ENCODE assay signal across 13 cellular contexts in the genomic region with DNA sequence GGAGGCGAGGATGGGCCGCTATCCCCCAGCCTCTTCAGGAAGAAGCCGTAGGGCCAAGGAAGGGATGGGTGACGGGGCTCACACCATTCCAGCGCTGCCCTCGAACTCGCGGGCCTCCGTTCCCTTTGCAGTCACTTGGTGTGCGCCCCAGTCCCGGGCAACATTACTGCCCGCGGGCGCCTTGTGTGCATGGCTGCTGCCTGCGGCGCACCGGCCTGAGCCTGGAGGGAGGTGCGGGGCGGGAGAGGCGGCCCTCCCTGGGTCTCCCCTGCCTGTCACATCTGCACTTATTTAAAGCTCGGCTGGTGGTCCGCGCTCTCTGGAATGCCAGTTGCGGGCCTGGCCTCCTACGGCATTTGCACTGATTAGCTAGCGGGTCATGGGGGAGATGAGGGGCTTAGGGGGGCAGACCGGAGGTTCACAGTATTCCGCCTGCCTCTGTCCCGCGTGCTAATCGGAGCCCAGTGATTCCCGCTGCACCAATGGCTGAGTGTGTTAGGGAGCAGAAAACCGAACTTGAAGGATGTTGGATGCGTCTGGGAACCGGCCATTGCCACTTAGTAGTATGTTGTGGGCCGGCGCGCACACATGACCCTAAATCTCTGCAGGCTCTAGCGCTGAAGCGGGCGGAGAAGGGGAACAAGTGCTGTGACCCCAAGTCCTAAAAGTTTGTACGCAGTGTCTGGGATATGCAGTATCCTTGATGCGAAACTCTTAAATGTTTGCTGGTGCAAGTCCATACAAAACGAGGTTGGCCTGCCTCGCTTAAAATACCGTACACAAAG.
A peak's percentile ranks its signal among the peaks of the same experiment; 100 is the strongest.
DNase-seq lines count a peak whose midpoint lies in the region; ATAC-seq and TF ChIP-seq lines count a peak whose summit lies in the region.
"Had no signal": no experiment of that assay in that cellular context is flagged by ENCODE, and none has a peak within 500 bp of the region (broad histone marks: within the 10 kb centered on the region; RNA-seq: fewer than 3 reads in every experiment).

No MANE protein-coding gene starts in this region.

- no peak overlapping the region for H3K9ac ChIP-seq in endodermal cell (ENCODE audit: extremely low read depth, low read length, poor library complexity, severe bottlenecking)

- peak overlapping the region; percentile 51 for H3K4me3 Mint-ChIP-seq in endodermal cell
- H3K4me3 Mint-ChIP-seq in nephron progenitor cell, result peak overlapping the region; percentile 73
- H3K4me3 Mint-ChIP-seq: HFFc6 had no signal

- H3K9me3 ChIP-seq in endodermal cell (ENCODE audit: control insufficient read depth, low read length), result no peaks in the 10 kb centered on the region

- H3K27ac ChIP-seq in endodermal cell (ENCODE audit: low read depth, low read length), result no peak overlapping the region

- no peak for ATAC-seq in GM21390 (IDR thresholded peaks at IDR 0.05; ENCODE audit: unreplicated experiment)
- no peak for ATAC-seq in HG03135 (IDR thresholded peaks at IDR 0.05; ENCODE audit: unreplicated experiment)
- ATAC-seq: K562 had no signal

- H3K9me3 Mint-ChIP-seq in endodermal cell, result no peaks in the 10 kb centered on the region
- H3K9me3 Mint-ChIP-seq in nephron progenitor cell, result no peaks in the 10 kb centered on the region
- H3K9me3 Mint-ChIP-seq: activated naive CD4-positive, alpha-beta T cell treated with anti-CD3 and anti-CD28 coated beads, Interleukin-2, amount 50 U/mL, for 72 hours; HFFc6 had no signal

- peak; percentile 9 for DNase-seq in stimulated activated CD4-positive, alpha-beta T cell treated with anti-CD3 and anti-CD28 coated beads, Interleukin-15, amount 100 ng/mL, for 24 hours
- DNase-seq in stimulated activated CD4-positive, alpha-beta T cell treated with anti-CD3 and anti-CD28 coated beads, Interleukin-12 subunit alpha, Interleukin-12 subunit beta, amount 100 ng/mL, for 4 hours, result no peak
- DNase-seq in endodermal cell (no peak), nephron progenitor cell (peak; percentile 59), epidermal melanocyte (ENCODE audit: insufficient read length, low spot score) (no peak), T-helper 9 cell (no peak)
- DNase-seq: HFFc6; NCI-H774; stimulated activated naive CD4-positive, alpha-beta T cell treated with Interleukin-2 at 50 U/mL for 16 hours had no signal

- no peaks in the 10 kb centered on the region for H3K36me3 Mint-ChIP-seq in endodermal cell (ENCODE audit: low read depth)
- no peaks in the 10 kb centered on the region for H3K36me3 Mint-ChIP-seq in nephron progenitor cell (ENCODE audit: low read depth)

- H3K27me3 Mint-ChIP-seq in endodermal cell (ENCODE audit: insufficient read depth) (peaks cover 95% of the 10 kb centered on the region), nephron progenitor cell (ENCODE audit: low read depth, poor library complexity) (peaks cover 87% of the 10 kb centered on the region)

- peaks cover 96% of the 10 kb centered on the region for H3K27me3 ChIP-seq in endodermal cell (ENCODE audit: control insufficient read depth, insufficient read depth, low read length, poor library complexity, severe bottlenecking)

- no peaks in the 10 kb centered on the region for H3K36me3 ChIP-seq in endodermal cell (ENCODE audit: control insufficient read depth, insufficient read depth, low read length)

- TF ChIP-seq CTCF in endodermal cell (conservative IDR thresholded peaks at IDR 0.05) (no peak), nephron progenitor cell (IDR thresholded peaks at IDR 0.05) (no peak)

- H3K4me1 Mint-ChIP-seq in endodermal cell (peaks cover 10% of the 10 kb centered on the region), nephron progenitor cell (peaks cover 58% of the 10 kb centered on the region)

- H3K4me1 ChIP-seq in endodermal cell (ENCODE audit: control insufficient read depth, insufficient read depth, low read length), result peaks cover 3% of the 10 kb centered on the region

- H3K27ac Mint-ChIP-seq in endodermal cell, result no peak overlapping the region
- H3K27ac Mint-ChIP-seq in nephron progenitor cell, result no peak overlapping the region
- H3K27ac Mint-ChIP-seq: activated naive CD4-positive, alpha-beta T cell treated with anti-CD3 and anti-CD28 coated beads, Interleukin-2, amount 50 U/mL, for 72 hours; HFFc6 had no signal

- WGBS in endodermal cell (ENCODE audit: insufficient coverage in 1 of 2, insufficient read length in 1 of 2), 2 experiments, result 10 to 23% methylated on average over 28 to 46 of the region's 46 CpGs

- H3K4me3 ChIP-seq in endodermal cell (ENCODE audit: low read length), result peak overlapping the region; percentile 72
- H3K4me3 ChIP-seq: K562 had no signal

Comparison
In these comparisons a context has a peak if more than half of its experiments do, and no peak if none do; other contexts are left out.
1. DNase-seq: peak in stimulated activated CD4-positive, alpha-beta T cell treated with anti-CD3 and anti-CD28 coated beads, Interleukin-15, amount 100 ng/mL, for 24 hours (single experiment) and nephron progenitor cell (single experiment); none in stimulated activated CD4-positive, alpha-beta T cell treated with anti-CD3 and anti-CD28 coated beads, Interleukin-12 subunit alpha, Interleukin-12 subunit beta, amount 100 ng/mL, for 4 hours (single experiment), endodermal cell (single experiment), epidermal melanocyte (single experiment) and T-helper 9 cell (single experiment).